In the genomic region with DNA sequence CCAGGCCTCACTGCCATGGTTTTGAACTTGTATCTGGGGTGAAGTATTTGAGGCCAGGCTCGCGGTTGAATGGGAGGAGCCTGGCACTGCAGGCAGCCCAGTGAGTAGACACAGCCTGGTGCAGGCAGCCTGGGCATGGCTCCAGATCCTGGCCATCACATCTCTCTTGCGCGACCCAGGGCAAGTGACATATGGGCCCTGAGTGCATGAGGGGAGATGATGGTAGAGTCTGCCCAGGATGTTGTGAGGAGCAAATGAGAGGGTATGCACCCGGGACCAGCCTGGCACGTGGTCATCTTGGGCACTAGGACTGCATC, we compare ENCODE assay signal across 11 cellular contexts.
DNase-seq lines count a peak whose midpoint lies in the region; FAIRE-seq and TF ChIP-seq lines count a peak whose summit lies in the region.
"Had no signal": no experiment of that assay in that cellular context is flagged by ENCODE, and none has a peak within 500 bp of the region (broad histone marks: within the 10 kb centered on the region; RNA-seq: fewer than 3 reads in every experiment).

No MANE protein-coding gene starts in this region.

- TF ChIP-seq CTCF in astrocyte (IDR thresholded peaks at IDR 0.05; ENCODE audit: insufficient read depth, low read depth, low read length), result no peak
- no peak for TF ChIP-seq CTCF in stomach (IDR thresholded peaks at IDR 0.05)
- TF ChIP-seq CTCF in MM.1S (IDR thresholded peaks at IDR 0.05; ENCODE audit: low read length), result no peak

- peaks cover 13% of the 10 kb centered on the region for H3K27me3 Mint-ChIP-seq in astrocyte (ENCODE audit: low read depth, unreplicated experiment)
- H3K27me3 Mint-ChIP-seq in activated naive CD4-positive, alpha-beta T cell treated with anti-CD3 and anti-CD28 coated beads, Interleukin-2, amount 10 ng/mL, durations not matched to agents 7 days and 5 days, result peaks cover 15% of the 10 kb centered on the region

- H3K4me1 Mint-ChIP-seq in astrocyte (ENCODE audit: low read depth, unreplicated experiment), result peaks cover 4% of the 10 kb centered on the region
- no peaks in the 10 kb centered on the region for H3K4me1 Mint-ChIP-seq in activated naive CD4-positive, alpha-beta T cell treated with anti-CD3 and anti-CD28 coated beads, Interleukin-2, amount 10 ng/mL, durations not matched to agents 7 days and 5 days

- intact Hi-C loops in stomach (cut with DNase I; ENCODE audit: low total_unique reads), result no loop called here

- no peak overlapping the region for H3K27ac ChIP-seq in astrocyte (ENCODE audit: low read depth, low read length)
- H3K27ac ChIP-seq in stomach, result peak overlapping the region in 1 of 5 donors; percentile 27
- H3K27ac ChIP-seq in MM.1S (ENCODE audit: low read length), result no peak overlapping the region

- H4K20me1 ChIP-seq in astrocyte (ENCODE audit: insufficient read depth, low read length), result no peaks in the 10 kb centered on the region
- H4K20me1 ChIP-seq in MM.1S (ENCODE audit: insufficient read depth, low read length), result no peaks in the 10 kb centered on the region

- no peaks in the 10 kb centered on the region for H3K36me3 ChIP-seq in astrocyte (ENCODE audit: insufficient read depth, low read length)
- no peaks in the 10 kb centered on the region for H3K36me3 ChIP-seq in stomach
- no peaks in the 10 kb centered on the region for H3K36me3 ChIP-seq in MM.1S (replicated peaks; ENCODE audit: insufficient read depth, low read length)

- H3K27ac Mint-ChIP-seq in astrocyte (ENCODE audit: unreplicated experiment), result no peak overlapping the region
- no peak overlapping the region for H3K27ac Mint-ChIP-seq in activated naive CD4-positive, alpha-beta T cell treated with anti-CD3 and anti-CD28 coated beads, Interleukin-2, amount 10 ng/mL, durations not matched to agents 7 days and 5 days
- H3K27ac Mint-ChIP-seq: mesothelial cell of epicardium had no signal

- DNase-seq in HS-27A (ENCODE audit: low read depth) (peak; percentile 40), astrocyte (ENCODE audit: low read depth) (peak; percentile 41), hypothalamus (lab: John Stamatoyannopoulos, UW) (peak in 30 of 51 donors; percentile 6 to 79 (median 40)), stomach (peak; percentile 77), GM12892 (ENCODE audit: insufficient read length) (no peak), SW480 (ENCODE audit: low spot score) (no peak), MM.1S (no peak)
- no peak for DNase-seq in activated naive CD4-positive, alpha-beta T cell treated with anti-CD3 and anti-CD28 coated beads, Interleukin-2, amount 10 ng/mL, durations not matched to agents 7 days and 5 days
- DNase-seq: central memory CD4-positive, alpha-beta T cell; NCI-H187 treated with DMSO at 0.1 percent for 48 hours had no signal

- H3K9me3 ChIP-seq in astrocyte (ENCODE audit: insufficient read depth, low read depth, low read length) (no peaks in the 10 kb centered on the region), stomach (no peaks in the 10 kb centered on the region), MM.1S (replicated peaks; ENCODE audit: insufficient read depth, low read length) (no peaks in the 10 kb centered on the region)

- H3K9ac ChIP-seq in astrocyte (ENCODE audit: low read length) (no peak overlapping the region), MM.1S (ENCODE audit: low read length) (no peak overlapping the region)

- no peaks in the 10 kb centered on the region for H3K36me3 Mint-ChIP-seq in astrocyte (ENCODE audit: low read depth, unreplicated experiment)
- H3K36me3 Mint-ChIP-seq in activated naive CD4-positive, alpha-beta T cell treated with anti-CD3 and anti-CD28 coated beads, Interleukin-2, amount 10 ng/mL, durations not matched to agents 7 days and 5 days, result no peaks in the 10 kb centered on the region
- H3K36me3 Mint-ChIP-seq: mesothelial cell of epicardium had no signal

- TF ChIP-seq EP300 in stomach (IDR thresholded peaks at IDR 0.05), result no peak

- H3K9me3 Mint-ChIP-seq in astrocyte (ENCODE audit: unreplicated experiment), result no peaks in the 10 kb centered on the region
- H3K9me3 Mint-ChIP-seq in activated naive CD4-positive, alpha-beta T cell treated with anti-CD3 and anti-CD28 coated beads, Interleukin-2, amount 10 ng/mL, durations not matched to agents 7 days and 5 days, result no peaks in the 10 kb centered on the region

- CTCF ChIA-PET in activated naive CD4-positive, alpha-beta T cell treated with anti-CD3 and anti-CD28 coated beads, Interleukin-2, amount 10 ng/mL, durations not matched to agents 7 days and 5 days (lab: Charles Lee), result no interaction called here

- H3K4me3 ChIP-seq in astrocyte (ENCODE audit: insufficient read depth, low read depth, low read length) (no peak overlapping the region), stomach (no peak overlapping the region), MM.1S (ENCODE audit: low read length) (no peak overlapping the region)

- no peak overlapping the region for H2AFZ ChIP-seq in astrocyte (ENCODE audit: low read depth, low read length)
- H2AFZ ChIP-seq in MM.1S (ENCODE audit: low read length), result no peak overlapping the region

- FAIRE-seq in astrocyte (lab: Jason Lieb, UNC) (no peak), GM12892 (lab: Jason Lieb, UNC) (no peak)

- TF ChIP-seq POLR2A in stomach (IDR thresholded peaks at IDR 0.05) (no peak), GM12892 (IDR thresholded peaks at IDR 0.05; ENCODE audit: low read depth, low read length) (no peak)

- H3K79me2 ChIP-seq in astrocyte (ENCODE audit: insufficient read depth, low read length) (no peaks in the 10 kb centered on the region), MM.1S (ENCODE audit: low read length) (no peaks in the 10 kb centered on the region)

- H3K4me2 ChIP-seq in astrocyte (ENCODE audit: low read length) (no peak overlapping the region), MM.1S (ENCODE audit: low read depth, low read length) (no peak overlapping the region)

- H3K4me3 Mint-ChIP-seq in astrocyte (ENCODE audit: unreplicated experiment), result no peak overlapping the region
- no peak overlapping the region for H3K4me3 Mint-ChIP-seq in activated naive CD4-positive, alpha-beta T cell treated with anti-CD3 and anti-CD28 coated beads, Interleukin-2, amount 10 ng/mL, durations not matched to agents 7 days and 5 days
- H3K4me3 Mint-ChIP-seq: mesothelial cell of epicardium had no signal

- H3K4me1 ChIP-seq in astrocyte (ENCODE audit: insufficient read depth, low read length) (no peaks in the 10 kb centered on the region), stomach (peaks cover 6 to 24% (median 15%) of the 10 kb centered on the region in 4 donors), MM.1S (ENCODE audit: low read length) (no peaks in the 10 kb centered on the region)

- no peaks in the 10 kb centered on the region for H3K9me2 ChIP-seq in MM.1S (replicated peaks; ENCODE audit: insufficient read depth, low read length)

- no peaks in the 10 kb centered on the region for H3F3A ChIP-seq in MM.1S (ENCODE audit: insufficient read depth, low read length)

- H3K27me3 ChIP-seq in astrocyte (ENCODE audit: insufficient read depth, low read length) (no peaks in the 10 kb centered on the region), stomach (no peaks in the 10 kb centered on the region), MM.1S (replicated peaks; ENCODE audit: insufficient read depth, low read length) (no peaks in the 10 kb centered on the region)

- WGBS in stomach, 5 donors, result 16 to 36% (median 19%) methylated on average over 2 to 6 of the region's 6 CpGs

Comparison
In these comparisons a context has a peak if more than half of its experiments do, and no peak if none do; other contexts are left out.
1. DNase-seq: peak in HS-27A (single experiment), astrocyte (single experiment), hypothalamus (30 of 51) and stomach (single experiment); none in activated naive CD4-positive, alpha-beta T cell treated with anti-CD3 and anti-CD28 coated beads, Interleukin-2, amount 10 ng/mL, durations not matched to agents 7 days and 5 days (single experiment), GM12892 (single experiment), SW480 (single experiment) and MM.1S (single experiment).